ENCODE assay signal across 8 cellular contexts in the genomic region with DNA sequence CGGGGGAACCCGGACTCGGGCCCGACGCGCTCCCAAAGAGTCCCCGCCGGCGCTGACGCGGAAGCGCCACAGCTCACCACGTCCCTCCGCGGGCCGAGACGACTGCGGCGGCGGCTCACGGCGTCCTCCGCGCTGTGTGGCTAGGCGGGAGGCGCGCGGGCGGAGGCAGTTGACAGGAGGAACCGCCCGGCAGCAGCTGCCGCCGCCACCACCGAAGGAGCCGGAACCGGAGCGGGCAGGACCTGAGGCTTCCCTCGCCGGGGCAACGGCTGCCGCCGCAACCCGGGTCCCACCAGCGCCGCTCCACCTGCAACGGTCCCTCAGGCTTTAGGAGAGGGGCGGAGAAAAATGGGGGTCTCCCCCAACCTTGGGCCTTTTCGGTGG. TPM values are rescaled to one million over a fixed set of nuclear protein-coding genes. Genes with fewer than 3 reads are reported as not detected.
DNase-seq lines count a peak whose midpoint lies in the region; ATAC-seq and TF ChIP-seq lines count a peak whose summit lies in the region.

No MANE protein-coding gene starts in this region.

- no peaks in the 10 kb centered on the region for H3K9me3 ChIP-seq in GM23248 (ENCODE audit: low read depth)
- no peaks in the 10 kb centered on the region for H3K9me3 ChIP-seq in effector memory CD4-positive, alpha-beta T cell (ENCODE audit: control insufficient read depth, low read length)

- no peaks in the 10 kb centered on the region for H3K27me3 Mint-ChIP-seq in activated CD8-positive, alpha-beta T cell treated with anti-CD3 and anti-CD28 coated beads for 36 hours

- no peaks in the 10 kb centered on the region for H3K9me2 ChIP-seq in GM23248 (ENCODE audit: insufficient read depth)

- DNase-seq in GM23248 = peak; percentile 84
- peak; percentile 44 for DNase-seq in MV-4-11 (lab: John Stamatoyannopoulos, UW)
- peak; percentile 73 for DNase-seq in activated CD8-positive, alpha-beta T cell treated with anti-CD3 and anti-CD28 coated beads for 36 hours
- peak; percentile 46 to 56 (median 52) for DNase-seq in effector memory CD4-positive, alpha-beta T cell
- DNase-seq in midbrain (lab: John Stamatoyannopoulos, UW) = peak; percentile 53
- peak; percentile 26 to 40 for DNase-seq in stimulated activated CD8-positive, alpha-beta memory T cell treated with anti-CD3 and anti-CD28 coated beads, Interleukin-2, amount 100 ng/mL, for 1 hour (ENCODE audit: low read depth in 2 of 2)
- no peak for DNase-seq in SHP77 treated with DMSO at 0.1 percent for 48 hours (lab: John Stamatoyannopoulos, UW)

- H3K27ac ChIP-seq in GM23248 = peak overlapping the region; percentile 85
- H3K27ac ChIP-seq in effector memory CD4-positive, alpha-beta T cell (ENCODE audit: insufficient read depth, low read length, poor library complexity, severe bottlenecking) = peak overlapping the region; percentile 93

- ATAC-seq in activated CD8-positive, alpha-beta T cell treated with anti-CD3 and anti-CD28 coated beads for 36 hours = peak; percentile 55

- H4K20me1 ChIP-seq in GM23248 (ENCODE audit: insufficient read depth) = no peaks in the 10 kb centered on the region

- peaks cover 8% of the 10 kb centered on the region; the same call in 1 of the 2 replicates for H3F3A ChIP-seq in GM23248 (ENCODE audit: insufficient read depth)

- peak overlapping the region; percentile 84 for H2AFZ ChIP-seq in GM23248

- intact Hi-C loops in activated CD8-positive, alpha-beta T cell treated with anti-CD3 and anti-CD28 coated beads for 36 hours (cut with micrococcal nuclease) = no loop called here

- peaks cover 2% of the 10 kb centered on the region for H3K9me3 Mint-ChIP-seq in activated CD8-positive, alpha-beta T cell treated with anti-CD3 and anti-CD28 coated beads for 36 hours

- peaks cover 41% of the 10 kb centered on the region for H3K36me3 Mint-ChIP-seq in activated CD8-positive, alpha-beta T cell treated with anti-CD3 and anti-CD28 coated beads for 36 hours (ENCODE audit: low read depth)

- no peak for TF ChIP-seq CTCF in activated CD8-positive, alpha-beta T cell treated with anti-CD3 and anti-CD28 coated beads for 36 hours (IDR thresholded peaks at IDR 0.05)

- H3K4me1 ChIP-seq in GM23248 (ENCODE audit: insufficient read depth) = peaks cover 25% of the 10 kb centered on the region
- H3K4me1 ChIP-seq in effector memory CD4-positive, alpha-beta T cell (ENCODE audit: control insufficient read depth, insufficient read depth, low read length, poor library complexity, severe bottlenecking) = peaks cover 14% of the 10 kb centered on the region

- H3K9ac ChIP-seq in GM23248 = peak overlapping the region; percentile 95

- in situ Hi-C loops in GM23248 (cut with MboI) = no loop called here

- 2% methylated on average over 11 to 35 of the region's 48 CpGs for WGBS in GM23248 (ENCODE audit: low coverage in 1 of 2, low lambda C conversion rate in 2 of 2, missing lambda C conversion rate in 2 of 2), 2 experiments

- H3K27ac Mint-ChIP-seq in activated CD8-positive, alpha-beta T cell treated with anti-CD3 and anti-CD28 coated beads for 36 hours = peak overlapping the region; percentile 95

- peaks cover 51% of the 10 kb centered on the region for H3K79me2 ChIP-seq in GM23248 (ENCODE audit: insufficient read depth)

- H3K27me3 ChIP-seq in GM23248 (replicated peaks; ENCODE audit: insufficient read depth) = no peaks in the 10 kb centered on the region
- H3K27me3 ChIP-seq in effector memory CD4-positive, alpha-beta T cell (replicated peaks; ENCODE audit: control insufficient read depth, insufficient read depth, low read length, poor library complexity, severe bottlenecking) = no peaks in the 10 kb centered on the region

- H3K4me3 ChIP-seq in GM08714 (ENCODE audit: low read length) (peak overlapping the region; percentile 87), GM23248 (peak overlapping the region; percentile 87)
- peak overlapping the region; percentile 99 for H3K4me3 ChIP-seq in effector memory CD4-positive, alpha-beta T cell (ENCODE audit: insufficient read depth, low read depth, low read length, poor library complexity, severe bottlenecking)

- H3K36me3 ChIP-seq in GM23248 (ENCODE audit: low read depth) = peaks cover 21% of the 10 kb centered on the region
- H3K36me3 ChIP-seq in effector memory CD4-positive, alpha-beta T cell (ENCODE audit: control insufficient read depth, insufficient read depth, low read length) = peaks cover 11% of the 10 kb centered on the region

- POLR2A ChIA-PET in activated CD8-positive, alpha-beta T cell treated with anti-CD3 and anti-CD28 coated beads for 36 hours (lab: Charles Lee) = interaction anchor here (0.7 to 3.4 kb wide), 16 partner anchors 9 to 194 kb away, joined by 3 to 23 read pairs (median 3); no protein-coding TSS in a partner anchor

- H3K4me1 Mint-ChIP-seq in activated CD8-positive, alpha-beta T cell treated with anti-CD3 and anti-CD28 coated beads for 36 hours (ENCODE audit: low read depth) = peaks cover 58% of the 10 kb centered on the region

- H3K4me3 Mint-ChIP-seq in activated CD8-positive, alpha-beta T cell treated with anti-CD3 and anti-CD28 coated beads for 36 hours = peak overlapping the region; percentile 95

- CTCF ChIA-PET in activated CD8-positive, alpha-beta T cell treated with anti-CD3 and anti-CD28 coated beads for 36 hours (lab: Charles Lee) = interaction anchor here (1.1 to 2.8 kb wide), 6 partner anchors 13 to 55 kb away, joined by 3 to 12 read pairs (median 6); no protein-coding TSS in a partner anchor

- H3K4me2 ChIP-seq in GM23248 (ENCODE audit: unreplicated experiment) = peak overlapping the region; percentile 96

RNA-seq across cellular contexts. Expression of a gene that starts 0.3 kb away (rescaled TPM):
- 16.9 and 19.9 TPM in 2 replicates for total RNA-seq in GM23248 (2014; rRNA removed; shearing (Covaris generic))
- polyA plus RNA-seq in GM23248 (2016; fragmentation: Nextera tagmentation; extraction: Ambion mirVana) = 20.3 and 20.8 TPM in 2 replicates
- 10 to 100 TPM; 29.3 to 31.1 TPM for total RNA-seq in activated CD8-positive, alpha-beta T cell treated with anti-CD3 and anti-CD28 coated beads for 36 hours
